ENCODE assay signal across 21 cellular contexts in the genomic region with DNA sequence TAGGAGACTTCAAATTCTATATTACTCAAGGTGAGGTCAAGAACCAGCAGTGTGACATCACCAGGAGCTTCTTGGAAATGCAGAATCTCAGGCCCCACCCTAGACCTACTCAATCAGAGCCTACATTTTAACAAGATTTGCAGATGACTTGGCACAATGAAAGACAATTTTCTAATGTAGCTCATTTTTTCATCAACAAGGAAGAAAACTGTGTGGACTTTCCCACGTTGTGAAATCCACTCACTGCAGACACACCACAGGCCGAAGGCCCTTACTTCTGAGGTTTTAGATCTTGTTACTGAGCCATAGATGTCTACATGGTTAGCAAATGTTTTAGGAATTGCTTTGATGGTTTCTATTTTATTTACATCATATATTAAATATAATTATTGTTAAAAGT. TPM values are rescaled to one million over a fixed set of nuclear protein-coding genes. Genes with fewer than 3 reads are reported as not detected.
A peak's percentile ranks its signal among the peaks of the same experiment; 100 is the strongest.
DNase-seq lines count a peak whose midpoint lies in the region; TF ChIP-seq lines count a peak whose summit lies in the region.
"Had no signal": no experiment of that assay in that cellular context is flagged by ENCODE, and none has a peak within 500 bp of the region (broad histone marks: within the 10 kb centered on the region; RNA-seq: fewer than 3 reads in every experiment).

No MANE protein-coding gene starts in this region.

- H3K9ac ChIP-seq in adipocyte (ENCODE audit: low read length) (no peak overlapping the region), smooth muscle cell (ENCODE audit: low read depth) (no peak overlapping the region)
- H3K9ac ChIP-seq: SK-N-SH had no signal

- CTCF ChIA-PET in PC-9 (lab: Charles Lee): no interaction called here

- H3K4me2 ChIP-seq in smooth muscle cell (no peak overlapping the region), PC-9 (no peak overlapping the region)
- H3K4me2 ChIP-seq: SK-N-SH had no signal

- peak overlapping the region; percentile 57 for H3K27ac ChIP-seq in smooth muscle cell (ENCODE audit: low read depth)
- no peak overlapping the region for H3K27ac ChIP-seq in PC-9

- H3K9me3 ChIP-seq in adipocyte (ENCODE audit: control insufficient read depth, low read length) (no peaks in the 10 kb centered on the region), smooth muscle cell (replicated peaks; ENCODE audit: low read depth) (no peaks in the 10 kb centered on the region), PC-9 (ENCODE audit: insufficient read depth, low read depth) (peaks cover 8% of the 10 kb centered on the region; the same call in 1 of the 2 replicates)
- H3K9me3 ChIP-seq: SK-N-SH had no signal

- 31% methylated on average over 2 of the region's 2 CpGs for WGBS in smooth muscle cell (ENCODE audit: low lambda C conversion rate)

- H3K4me1 ChIP-seq in adipocyte (ENCODE audit: control insufficient read depth, insufficient read depth, low read length) (no peaks in the 10 kb centered on the region), smooth muscle cell (ENCODE audit: low read depth) (no peaks in the 10 kb centered on the region), PC-9 (replicated peaks; ENCODE audit: insufficient read depth) (no peaks in the 10 kb centered on the region)

- TF ChIP-seq CTCF in epithelial cell of esophagus (IDR thresholded peaks at IDR 0.05; ENCODE audit: insufficient read depth, low read depth, low read length, missing control alignments): no peak
- no peak for TF ChIP-seq CTCF in smooth muscle cell (IDR thresholded peaks at IDR 0.05; ENCODE audit: borderline replicate concordance, insufficient read depth, poor library complexity, severe bottlenecking)
- no peak for TF ChIP-seq CTCF in PC-9 (conservative IDR thresholded peaks at IDR 0.05)

- no peaks in the 10 kb centered on the region for H3K79me2 ChIP-seq in smooth muscle cell (ENCODE audit: low read depth)
- no peaks in the 10 kb centered on the region for H3K79me2 ChIP-seq in PC-9 (ENCODE audit: low read depth)

- H3K36me3 ChIP-seq in adipocyte (ENCODE audit: control insufficient read depth, insufficient read depth, low read length, severe bottlenecking) (no peaks in the 10 kb centered on the region), smooth muscle cell (ENCODE audit: low read depth) (no peaks in the 10 kb centered on the region), PC-9 (ENCODE audit: low read depth) (no peaks in the 10 kb centered on the region)

- peaks cover 7% of the 10 kb centered on the region; the same call in 1 of the 2 replicates for H3K9me2 ChIP-seq in PC-9 (ENCODE audit: insufficient read depth)
- H3K9me2 ChIP-seq: SK-N-SH had no signal

- BruUV-seq in PC-9 (replicated peaks; lab: Mats Ljungman, UMichigan): no TSS peak

- H3F3A ChIP-seq in smooth muscle cell (ENCODE audit: low read depth) (no peaks in the 10 kb centered on the region), PC-9 (ENCODE audit: insufficient read depth, low read depth) (no peaks in the 10 kb centered on the region)

- H2AFZ ChIP-seq in smooth muscle cell (ENCODE audit: low read depth) (no peak overlapping the region), PC-9 (no peak overlapping the region)

- intact Hi-C loops in PC-9 (cut with micrococcal nuclease; ENCODE audit: unreplicated experiment): no loop called here

- H3K27me3 ChIP-seq in adipocyte (replicated peaks; ENCODE audit: control insufficient read depth, insufficient read depth, low read length) (no peaks in the 10 kb centered on the region), smooth muscle cell (ENCODE audit: low read depth) (no peaks in the 10 kb centered on the region), PC-9 (ENCODE audit: insufficient read depth, low read depth) (no peaks in the 10 kb centered on the region)

- POLR2A ChIA-PET in PC-9 (lab: Charles Lee; ENCODE audit: unreplicated experiment): no interaction called here

- peak; percentile 55 for DNase-seq in adipocyte (ENCODE audit: low read depth)
- DNase-seq in epithelial cell of esophagus (ENCODE audit: low read depth): peak; percentile 66
- DNase-seq in iris pigment epithelial cell (ENCODE audit: low read depth): peak; percentile 89
- no peak for DNase-seq in smooth muscle cell (lab: John Stamatoyannopoulos, UW; ENCODE audit: unreplicated experiment)
- DNase-seq in activated T-cell treated with anti-CD3 and anti-CD28 coated beads, Interleukin-2, amount 50 U/mL, for 48 hours: no peak
- no peak for DNase-seq in PC-9
- DNase-seq in EL: no peak
- DNase-seq: ACHN; Caco-2; CD4-positive, alpha-beta T cell; DMS153; GF-D8; KBM-7; NCI-H1105 treated with DMSO at 0.1 percent for 48 hours; NCI-H1694; NCI-H2081 treated with DMSO at 0.1 percent for 48 hours; NCI-H748 treated with DMSO at 0.1 percent for 48 hours; NK-92 treated with Interleukin-12 subunit alpha and Interleukin-12 subunit beta, amount 100 ng/mL, for 24 hours; SHP77; SK-N-SH had no signal

- H3K4me3 ChIP-seq in adipocyte (ENCODE audit: low read length): no peak overlapping the region
- H3K4me3 ChIP-seq in epithelial cell of esophagus (ENCODE audit: low read length): no peak overlapping the region
- H3K4me3 ChIP-seq in smooth muscle cell: no peak overlapping the region
- no peak overlapping the region for H3K4me3 ChIP-seq in PC-9
- H3K4me3 ChIP-seq: GM12878 had no signal

- H4K20me1 ChIP-seq in smooth muscle cell (ENCODE audit: low read depth): no peaks in the 10 kb centered on the region
- H4K20me1 ChIP-seq in PC-9 (ENCODE audit: insufficient read depth): no peaks in the 10 kb centered on the region

RNA-seq across cellular contexts. Expression of a gene that starts 18.3 kb away (rescaled TPM):
- total RNA-seq in smooth muscle cell (18.8 and 19.0 TPM in 2 replicates), PC-9 (2021) (13.9 and 19.6 TPM in 2 replicates)
- polyA plus RNA-seq in smooth muscle cell: 12.4 and 15.2 TPM in 2 replicates
- total RNA-seq: CD4-positive, alpha-beta T cell had no signal

Comparison
In these comparisons a context has a peak if more than half of its experiments do, and no peak if none do; other contexts are left out.
1. DNase-seq: peak in adipocyte (single experiment), epithelial cell of esophagus (single experiment) and iris pigment epithelial cell (single experiment); none in smooth muscle cell (single experiment), activated T-cell treated with anti-CD3 and anti-CD28 coated beads, Interleukin-2, amount 50 U/mL, for 48 hours (0 of 2), PC-9 (0 of 2) and EL (single experiment).